In genomic region chr10:50561266-50561665, GRCh38 we compare ENCODE assay signal across 10 cellular contexts.
DNase-seq lines count a peak whose midpoint lies in the region; ATAC-seq, FAIRE-seq and TF ChIP-seq lines count a peak whose summit lies in the region.
"Had no signal": no experiment of that assay in that cellular context is flagged by ENCODE, and none has a peak within 500 bp of the region (broad histone marks: within the 10 kb centered on the region; RNA-seq: fewer than 3 reads in every experiment).

No MANE protein-coding gene starts in this region.

- no peak for TF ChIP-seq POLR2A in sigmoid colon (IDR thresholded peaks at IDR 0.05)

- H3K4me3 ChIP-seq in heart right ventricle (no peak overlapping the region), sigmoid colon (no peak overlapping the region)
- H3K4me3 ChIP-seq: SK-N-MC had no signal

- TF ChIP-seq EP300 in sigmoid colon (IDR thresholded peaks at IDR 0.05) = no peak

- DNase-seq in heart right ventricle (no peak), sigmoid colon (no peak)
- no peak for DNase-seq in activated CD8-positive, alpha-beta memory T cell treated with anti-CD3 and anti-CD28 coated beads, Interleukin-2, amount 50 U/mL, for 48 hours
- DNase-seq: activated CD8-positive, alpha-beta memory T cell treated with anti-CD3 and anti-CD28 coated beads, Interleukin-2, amount 50 U/mL, for 4 hours had no signal

- H3K27me3 ChIP-seq in heart right ventricle (no peaks in the 10 kb centered on the region), sigmoid colon (no peaks in the 10 kb centered on the region)

- H3K27ac ChIP-seq in angular gyrus (ENCODE audit: low read depth, low read length) (peak overlapping the region; percentile 49), heart right ventricle (peak overlapping the region in 6 of 10 donors; percentile 4 to 62 (median 25)), sigmoid colon (peak overlapping the region; percentile 0 to 76 (median 54))
- H3K27ac ChIP-seq: SK-N-MC had no signal

- no peak for TF ChIP-seq CTCF in heart right ventricle (IDR thresholded peaks at IDR 0.05)
- TF ChIP-seq CTCF in sigmoid colon (IDR thresholded peaks at IDR 0.05) = no peak

- H3K36me3 ChIP-seq in heart right ventricle (peaks cover 0 to 5% (median 0%) of the 10 kb centered on the region in 9 donors), sigmoid colon (no peaks in the 10 kb centered on the region)

- peak; percentile 48 to 85 (median 70) for ATAC-seq in heart right ventricle
- no peak for ATAC-seq in HG03159 (IDR thresholded peaks at IDR 0.05; ENCODE audit: unreplicated experiment)
- no peak for ATAC-seq in GM21825 (IDR thresholded peaks at IDR 0.05; ENCODE audit: unreplicated experiment)
- no peak for ATAC-seq in GM21576 (IDR thresholded peaks at IDR 0.05; ENCODE audit: unreplicated experiment)

- intact Hi-C loops in heart right ventricle (cut with DNase I) = loop anchor here in 1 of 10 donors (10.0 kb wide), 1 partner anchor 54 kb away; no protein-coding TSS in a partner anchor
- intact Hi-C loops in sigmoid colon (cut with DNase I) = loop anchor here (5.0 kb wide), 1 partner anchor 41 kb away; no protein-coding TSS in a partner anchor

- FAIRE-seq in G401.6 (lab: Jason Lieb, UNC) = peak; percentile 69

- H3K4me1 ChIP-seq in heart right ventricle = peaks cover 12 to 52% (median 48%) of the 10 kb centered on the region in 9 donors
- peaks cover 0 to 62% (median 31%) of the 10 kb centered on the region in 4 donors for H3K4me1 ChIP-seq in sigmoid colon

- H3K9me3 ChIP-seq in heart right ventricle (no peaks in the 10 kb centered on the region), sigmoid colon (no peaks in the 10 kb centered on the region)

- 31 to 35% methylated on average over 5 of the region's 5 CpGs for WGBS in heart right ventricle, 2 donors
- 71 to 73% methylated on average over 5 of the region's 5 CpGs for WGBS in sigmoid colon, 2 donors

Comparison
In these comparisons a context has a peak if more than half of its experiments do, and no peak if none do; other contexts are left out.
1. ATAC-seq: peak in heart right ventricle (8 of 8); none in HG03159 (single experiment), GM21825 (single experiment) and GM21576 (single experiment).
2. Peak in every context shown above with its lines, with median percentiles within 50 percentile points of each other: H3K27ac ChIP-seq.